Comparison of ENCODE assay signal across 8 cellular contexts in genomic region chr2:2743164-2743571, GRCh38.
A peak's percentile ranks its signal among the peaks of the same experiment; 100 is the strongest.
DNase-seq lines count a peak whose midpoint lies in the region; ATAC-seq, FAIRE-seq and TF ChIP-seq lines count a peak whose summit lies in the region.

No MANE protein-coding gene starts in this region.

- no peaks in the 10 kb centered on the region for H3K27me3 ChIP-seq in right lobe of liver
- H3K27me3 ChIP-seq in HepG2 (ENCODE audit: control insufficient read depth in 1 of 2, insufficient read depth in 2 of 2, low read length in 2 of 2): peaks cover 0 to 43% of the 10 kb centered on the region in 2 experiments; a peak in 2 of 5 replicates
- no peaks in the 10 kb centered on the region for H3K27me3 ChIP-seq in mesendoderm (ENCODE audit: insufficient read depth, low read length, poor library complexity)
- no peaks in the 10 kb centered on the region for H3K27me3 ChIP-seq in aorta (ENCODE audit: control insufficient read depth in 1 of 2, insufficient read depth in 2 of 2, low read length in 1 of 2)

- CTCF ChIA-PET in HepG2 (lab: Yijun Ruan, JAX; ENCODE audit: low intra/inter-chr PET ratio, low total read pairs): no interaction called here

- POLR2A ChIA-PET in HepG2 (lab: Yijun Ruan, JAX): no interaction called here

- TF ChIP-seq CTCF in right lobe of liver (IDR thresholded peaks at IDR 0.05): no peak
- TF ChIP-seq CTCF in HepG2 (CRISPR knock-in tag; IDR thresholded peaks at IDR 0.05): no peak
- no peak for TF ChIP-seq CTCF in epithelial cell of esophagus (IDR thresholded peaks at IDR 0.05; ENCODE audit: insufficient read depth, low read depth, low read length, missing control alignments)

- no peak overlapping the region for H2BK5ac ChIP-seq in mesendoderm (ENCODE audit: low read length)

- H3K36me3 ChIP-seq in right lobe of liver (no peaks in the 10 kb centered on the region), HepG2 (replicated peaks in 1 of 2; ENCODE audit: control insufficient read depth in 1 of 2, insufficient read depth in 2 of 2, low read length in 2 of 2) (no peaks in the 10 kb centered on the region), mesendoderm (ENCODE audit: control insufficient read depth, insufficient read depth, low read length) (no peaks in the 10 kb centered on the region), aorta (ENCODE audit: control insufficient read depth in 1 of 2, insufficient read depth in 2 of 2, low read length in 1 of 2) (no peaks in the 10 kb centered on the region)

- no peak overlapping the region for H3K56ac ChIP-seq in mesendoderm (ENCODE audit: low read length)

- in situ Hi-C loops in HepG2 (cut with HindIII; ENCODE audit: extremely low pct_ligation_motif_present, low pct_unique_long_range_greater_than_20kb) (no loop called here), KBM-7 (cut with MboI; ENCODE audit: low pct_unique_long_range_greater_than_20kb, low sequenced_read_pairs) (no loop called here)

- H3K4me1 ChIP-seq in right lobe of liver: no peaks in the 10 kb centered on the region
- H3K4me1 ChIP-seq in HepG2 (ENCODE audit: insufficient read depth, low read length): no peaks in the 10 kb centered on the region
- no peaks in the 10 kb centered on the region for H3K4me1 ChIP-seq in mesendoderm (ENCODE audit: control insufficient read depth, low read depth, low read length)
- no peaks in the 10 kb centered on the region for H3K4me1 ChIP-seq in aorta (ENCODE audit: control insufficient read depth in 1 of 2, insufficient read depth in 2 of 2, low read length in 2 of 2)

- FAIRE-seq in HepG2 (lab: Jason Lieb, UNC): no peak

- H2BK15ac ChIP-seq in mesendoderm (replicated peaks; ENCODE audit: low read depth): no peak overlapping the region

- no peak for TF ChIP-seq POLR2A in right lobe of liver (IDR thresholded peaks at IDR 0.05)
- no peak for TF ChIP-seq POLR2A in HepG2 (IDR thresholded peaks at IDR 0.05; ENCODE audit: insufficient read depth in 1 of 2, low read depth in 2 of 2, low read length in 2 of 2)

- H3K9ac ChIP-seq in HepG2 (ENCODE audit: insufficient read depth, low read depth, low read length) (no peak overlapping the region), mesendoderm (ENCODE audit: low read length) (no peak overlapping the region)

- H2BK120ac ChIP-seq in mesendoderm (ENCODE audit: low read depth, low read length): no peak overlapping the region

- H4K5ac ChIP-seq in mesendoderm (ENCODE audit: low read length): no peak overlapping the region

- H3K27ac ChIP-seq in right lobe of liver (no peak overlapping the region), HepG2 (ENCODE audit: extremely low read length, insufficient read depth, low read length) (no peak overlapping the region), mesendoderm (ENCODE audit: low read depth, low read length) (no peak overlapping the region), aorta (ENCODE audit: low read depth in 1 of 2, low read length in 2 of 2) (no peak overlapping the region)

- no peak overlapping the region for H3K4me3 ChIP-seq in right lobe of liver
- no peak overlapping the region for H3K4me3 ChIP-seq in HepG2 (replicated peaks in 1 of 3; ENCODE audit: insufficient read depth in 1 of 3, low read depth in 2 of 3, low read length in 3 of 3)
- H3K4me3 ChIP-seq in epithelial cell of esophagus (ENCODE audit: low read length): no peak overlapping the region
- H3K4me3 ChIP-seq in mesendoderm (ENCODE audit: low read length): no peak overlapping the region
- H3K4me3 ChIP-seq in aorta (ENCODE audit: low read length in 2 of 2): no peak overlapping the region

- no peak for TF ChIP-seq RAD21 in HepG2 (CRISPR knock-in tag; IDR thresholded peaks at IDR 0.05)

- H3K79me2 ChIP-seq in HepG2 (ENCODE audit: insufficient read depth, low read length): no peaks in the 10 kb centered on the region
- no peaks in the 10 kb centered on the region for H3K79me2 ChIP-seq in mesendoderm (ENCODE audit: control insufficient read depth, insufficient read depth, low read length)

- no peak overlapping the region for H3K4ac ChIP-seq in mesendoderm (ENCODE audit: low read depth, low read length)

- H3K18ac ChIP-seq in mesendoderm (ENCODE audit: low read length): no peak overlapping the region

- intact Hi-C loops in right lobe of liver (cut with DNase I) (no loop called here), HepG2 (cut with micrococcal nuclease; ENCODE audit: unreplicated experiment) (no loop called here), aorta (cut with DNase I) (no loop called here)

- H3K23ac ChIP-seq in mesendoderm (ENCODE audit: low read length): no peak overlapping the region

- H2AFZ ChIP-seq in HepG2 (ENCODE audit: low read length): no peak overlapping the region

- H2AK5ac ChIP-seq in mesendoderm (ENCODE audit: low read length): no peak overlapping the region

- ATAC-seq in right lobe of liver (peak in 3 of 4 donors; percentile 45 to 49 (median 47)), HepG2 (no peak), aorta (ENCODE audit: low FRiP score) (peak; percentile 91)

- H3K9me3 ChIP-seq in right lobe of liver (no peaks in the 10 kb centered on the region), HepG2 (ENCODE audit: low read length) (no peaks in the 10 kb centered on the region), aorta (ENCODE audit: control insufficient read depth, low read length) (no peaks in the 10 kb centered on the region)

- H3K4me2 ChIP-seq in HepG2 (ENCODE audit: low read depth, low read length) (no peak overlapping the region), mesendoderm (ENCODE audit: low read length) (no peak overlapping the region)

- DNase-seq in right lobe of liver (no peak), HepG2 (ENCODE audit: low spot score) (no peak), epithelial cell of esophagus (ENCODE audit: low read depth) (peak; percentile 91), mesendoderm (peak; percentile 7), aorta (peak; percentile 87 to 88), HCEC 1CT (no peak), KBM-7 (no peak)
- no peak for DNase-seq in stimulated activated CD4-positive, alpha-beta T cell treated with anti-CD3 and anti-CD28 coated beads, Interleukin-4, amount 100 ng/mL, for 1 hour

- H4K20me1 ChIP-seq in HepG2 (ENCODE audit: insufficient read depth, low read length): no peaks in the 10 kb centered on the region

- H4K8ac ChIP-seq in mesendoderm (ENCODE audit: low read depth, low read length): no peak overlapping the region

- no peaks in the 10 kb centered on the region for H3K79me1 ChIP-seq in mesendoderm (ENCODE audit: low read length)

- BruUV-seq in HepG2 (replicated peaks; lab: Mats Ljungman, UMichigan): no TSS peak

- no peak for TF ChIP-seq EP300 in HepG2 (IDR thresholded peaks at IDR 0.05; ENCODE audit: low read depth in 2 of 2, low read length in 2 of 2)
- no peak for TF ChIP-seq EP300 in HepG2 (CRISPR knock-in tag; IDR thresholded peaks at IDR 0.05; ENCODE audit: borderline replicate concordance)

- 51% methylated on average over 4 of the region's 6 CpGs for WGBS in right lobe of liver (ENCODE audit: insufficient coverage, low coverage, low lambda C conversion rate, missing lambda C conversion rate)
- WGBS in HepG2 (ENCODE audit: low lambda C conversion rate): 20% methylated on average over 6 of the region's 6 CpGs
- WGBS in mesendoderm (ENCODE audit: extremely low coverage, insufficient coverage, low lambda C conversion rate): no CpG with 5 or more reads among the region's 6 CpGs
- WGBS in aorta, 2 donors: 15 to 18% methylated on average over 6 of the region's 6 CpGs

TF ChIP-seq in HepG2, 621 proteins besides CTCF, POLR2A, EP300 and RAD21 (continues in another document):
- no peak for TF ChIP-seq ATF3 (CRISPR knock-in tag; IDR thresholded peaks at IDR 0.05)
- TF ChIP-seq SIN3B (IDR thresholded peaks at IDR 0.05; ENCODE audit: low read length): no peak
- TF ChIP-seq NFYB (CRISPR knock-in tag; IDR thresholded peaks at IDR 0.05): no peak
- no peak for TF ChIP-seq MIER2 (CRISPR knock-in tag; IDR thresholded peaks at IDR 0.05)
- no peak for TF ChIP-seq ZSCAN5A (CRISPR knock-in tag; IDR thresholded peaks at IDR 0.05; ENCODE audit: borderline replicate concordance)
- no peak for TF ChIP-seq NFKB2 (CRISPR knock-in tag; IDR thresholded peaks at IDR 0.05; ENCODE audit: borderline replicate concordance)
- no peak for TF ChIP-seq ZNF251 (CRISPR knock-in tag; IDR thresholded peaks at IDR 0.05)
- TF ChIP-seq NKX3-1 (CRISPR knock-in tag; IDR thresholded peaks at IDR 0.05): no peak
- TF ChIP-seq SNAPC5 (CRISPR knock-in tag; IDR thresholded peaks at IDR 0.05; ENCODE audit: borderline replicate concordance): no peak
- no peak for TF ChIP-seq IRF9 (CRISPR knock-in tag; IDR thresholded peaks at IDR 0.05; ENCODE audit: borderline replicate concordance)
- no peak for TF ChIP-seq ZNF225 (CRISPR knock-in tag; IDR thresholded peaks at IDR 0.05)

Comparison
In these comparisons a context has a peak if more than half of its experiments do, and no peak if none do; other contexts are left out.
1. DNase-seq: peak in epithelial cell of esophagus (single experiment), mesendoderm (single experiment) and aorta (2 of 2); none in right lobe of liver (0 of 3), HepG2 (single experiment), HCEC 1CT (single experiment), KBM-7 (single experiment) and stimulated activated CD4-positive, alpha-beta T cell treated with anti-CD3 and anti-CD28 coated beads, Interleukin-4, amount 100 ng/mL, for 1 hour (single experiment).